In genomic region chr17:50209472-50210248, GRCh38 we compare ENCODE assay signal across 8 cellular contexts. TPM values are rescaled to one million over a fixed set of nuclear protein-coding genes. Genes with fewer than 3 reads are reported as not detected.
DNase-seq lines count a peak whose midpoint lies in the region; ATAC-seq, FAIRE-seq and TF ChIP-seq lines count a peak whose summit lies in the region.

No MANE protein-coding gene starts in this region.

- no peaks in the 10 kb centered on the region for H3K9me3 ChIP-seq in A673 (ENCODE audit: low read depth, low read length, poor library complexity, severe bottlenecking)

- FAIRE-seq in endometrium (lab: Jason Lieb, UNC): peak; percentile 69

- intact Hi-C loops in A673 (cut with micrococcal nuclease; ENCODE audit: unreplicated experiment): no loop called here

- ATAC-seq in HG03159 (IDR thresholded peaks at IDR 0.05; ENCODE audit: unreplicated experiment) (no peak), HG02588 (IDR thresholded peaks at IDR 0.05; ENCODE audit: unreplicated experiment) (no peak)

- no TSS peak for BruUV-seq in A673 (replicated peaks; lab: Mats Ljungman, UMichigan)

- POLR2A ChIA-PET in A673 (lab: Charles Lee; ENCODE audit: low non-redundant PET): interaction anchor here (0.7 kb wide), 1 partner anchor 9 kb away, joined by 3 read pairs; no protein-coding TSS in a partner anchor

- peaks cover 23% of the 10 kb centered on the region for H3K4me1 ChIP-seq in A673 (ENCODE audit: insufficient read depth, low read length, poor library complexity, severe bottlenecking)

- no peaks in the 10 kb centered on the region for H3K36me3 ChIP-seq in A673 (ENCODE audit: insufficient read depth, low read length, poor library complexity, severe bottlenecking)

- DNase-seq in A673 (ENCODE audit: low spot score) (peak; percentile 62), M059J (ENCODE audit: low read depth) (peak; percentile 95), mucosa of gallbladder (ENCODE audit: low spot score) (peak; percentile 88), anterior cingulate cortex (lab: John Stamatoyannopoulos, UW) (no peak), NCI-H510A treated with DMSO at 0.1 percent for 48 hours (lab: John Stamatoyannopoulos, UW) (no peak)

- CTCF ChIA-PET in A673 (lab: Charles Lee): interaction anchor here (0.5 kb wide), 1 partner anchor 292 kb away, joined by 3 read pairs; no protein-coding TSS in a partner anchor

- H3K27me3 ChIP-seq in A673 (replicated peaks; ENCODE audit: insufficient read depth, low read depth, low read length, poor library complexity): no peaks in the 10 kb centered on the region

- H3K27ac ChIP-seq in A673 (ENCODE audit: low read depth, low read length, poor library complexity, severe bottlenecking): peak overlapping the region; percentile 20

- H3K4me3 ChIP-seq in A673 (ENCODE audit: low read depth, low read length, poor library complexity, severe bottlenecking): no peak overlapping the region

- no peak for TF ChIP-seq CTCF in A673 (conservative IDR thresholded peaks at IDR 0.05; ENCODE audit: low read depth, low read length)

RNA-seq across cellular contexts. Expression of gene COL1A1, which starts 8.2 kb away (rescaled TPM):
- 24.6 and 44.7 TPM in 2 replicates for total RNA-seq in A673 (2021)
- total RNA-seq in M059J (2014; rRNA removed; shearing (Covaris generic)): 41.9 and 81.3 TPM in 2 replicates
- total RNA-seq in mucosa of gallbladder: 421 TPM

RNA-seq across cellular contexts. Expression of gene SGCA, which starts 43.9 kb away (rescaled TPM):
- total RNA-seq in A673 (2021) (not detected in 2 replicates), mucosa of gallbladder (23.5 TPM)
- total RNA-seq in M059J (2014; rRNA removed; shearing (Covaris generic)): not detected in 2 replicates

RNA-seq across cellular contexts. Expression of gene PPP1R9B, which starts 59.2 kb away (rescaled TPM):
- total RNA-seq in A673 (2021): 61.3 and 68.4 TPM in 2 replicates
- 14.6 and 36.1 TPM in 2 replicates for total RNA-seq in M059J (2014; rRNA removed; shearing (Covaris generic))
- 61.5 TPM for total RNA-seq in mucosa of gallbladder

Comparison
In these comparisons a context has a peak if more than half of its experiments do, and no peak if none do; other contexts are left out.
1. DNase-seq: peak in A673 (single experiment), M059J (single experiment) and mucosa of gallbladder (single experiment); none in anterior cingulate cortex (0 of 58) and NCI-H510A treated with DMSO at 0.1 percent for 48 hours (single experiment).
2. RNA of gene SGCA, which starts 43.9 kb away (total RNA-seq): 23.5 TPM in mucosa of gallbladder (single experiment); not detected in A673 and not detected in M059J; every median in the first group is over 10 times any median in the second.